In genomic region chrX:65488496-65488895, GRCh38 we compare ENCODE assay signal across 16 cellular contexts.
"Had no signal": no experiment of that assay in that cellular context is flagged by ENCODE, and none has a peak within 500 bp of the region (broad histone marks: within the 10 kb centered on the region; RNA-seq: fewer than 3 reads in every experiment).

No MANE protein-coding gene starts in this region.

- H3K4me1 ChIP-seq: ascending aorta, esophagus squamous epithelium, stomach, uterus had no signal

- DNase-seq: activated CD4-positive, alpha-beta memory T cell treated with anti-CD3 and anti-CD28 coated beads for 36 hours; activated CD4-positive, alpha-beta T cell treated with anti-CD3 and anti-CD28 coated beads for 1 hour; activated naive CD8-positive, alpha-beta T cell treated with anti-CD3 and anti-CD28 coated beads, Interleukin-2, amount 10 ng/mL, durations not matched to agents 7 days and 5 days; esophagus squamous epithelium; kidney glomerular epithelial cell; midbrain; naive B cell; retina; stimulated activated CD4-positive, alpha-beta T cell treated with anti-CD3 and anti-CD28 coated beads, Interleukin-15, amount 100 ng/mL, for 24 hours; stimulated activated CD4-positive, alpha-beta T cell treated with anti-CD3 and anti-CD28 coated beads, Interleukin-4, amount 100 ng/mL, for 4 hours; stomach; T-helper 9 cell; uterus had no signal

- H3K4me3 ChIP-seq: ascending aorta, esophagus squamous epithelium, stomach, thoracic aorta, uterus had no signal

- H3K36me3 ChIP-seq: ascending aorta, esophagus squamous epithelium, neutrophil, stomach, thoracic aorta, uterus had no signal

- H3K9me3 ChIP-seq: ascending aorta, esophagus squamous epithelium, neutrophil, stomach, thoracic aorta, uterus had no signal

- H3K27ac ChIP-seq: ascending aorta, esophagus squamous epithelium, neutrophil, stomach, thoracic aorta, uterus had no signal

- H3K27me3 ChIP-seq: ascending aorta, esophagus squamous epithelium, neutrophil, uterus had no signal
